Comparison of ENCODE assay signal across 9 cellular contexts in genomic region chr2:215664847-215665525, GRCh38.
DNase-seq lines count a peak whose midpoint lies in the region; ATAC-seq and TF ChIP-seq lines count a peak whose summit lies in the region.
"Had no signal": no experiment of that assay in that cellular context is flagged by ENCODE, and none has a peak within 500 bp of the region (broad histone marks: within the 10 kb centered on the region; RNA-seq: fewer than 3 reads in every experiment).

No MANE protein-coding gene starts in this region.

- H3K4me1 ChIP-seq in foreskin keratinocyte = peaks cover 35% of the 10 kb centered on the region

- peak; percentile 85 for ATAC-seq in foreskin keratinocyte

- no peak for TF ChIP-seq CTCF in foreskin keratinocyte (conservative IDR thresholded peaks at IDR 0.05)

- H3K27me3 ChIP-seq in foreskin keratinocyte = no peaks in the 10 kb centered on the region

- DNase-seq in GM04503 (ENCODE audit: low read depth) (peak; percentile 89), HCEC 1CT (peak; percentile 99), OCI-M1 (lab: John Stamatoyannopoulos, UW) (peak; percentile 11), foreskin keratinocyte (peak; percentile 88 to 94), mucosa of gallbladder (ENCODE audit: low spot score) (no peak), ecto neural progenitor cell (ENCODE audit: low spot score) (no peak)
- no peak for DNase-seq in effector CD4-positive, alpha-beta T cell
- DNase-seq in activated CD8-positive, alpha-beta memory T cell treated with anti-CD3 and anti-CD28 coated beads for 24 hours = no peak
- DNase-seq: heart right ventricle had no signal

- H3K27ac ChIP-seq in foreskin keratinocyte = peak overlapping the region; percentile 72

Comparison
In these comparisons a context has a peak if more than half of its experiments do, and no peak if none do; other contexts are left out.
1. DNase-seq: peak in GM04503 (single experiment), HCEC 1CT (single experiment), OCI-M1 (single experiment) and foreskin keratinocyte (2 of 2); none in effector CD4-positive, alpha-beta T cell (single experiment), mucosa of gallbladder (single experiment), activated CD8-positive, alpha-beta memory T cell treated with anti-CD3 and anti-CD28 coated beads for 24 hours (single experiment) and ecto neural progenitor cell (single experiment).